ENCODE assay signal across 29 cellular contexts in the genomic region with DNA sequence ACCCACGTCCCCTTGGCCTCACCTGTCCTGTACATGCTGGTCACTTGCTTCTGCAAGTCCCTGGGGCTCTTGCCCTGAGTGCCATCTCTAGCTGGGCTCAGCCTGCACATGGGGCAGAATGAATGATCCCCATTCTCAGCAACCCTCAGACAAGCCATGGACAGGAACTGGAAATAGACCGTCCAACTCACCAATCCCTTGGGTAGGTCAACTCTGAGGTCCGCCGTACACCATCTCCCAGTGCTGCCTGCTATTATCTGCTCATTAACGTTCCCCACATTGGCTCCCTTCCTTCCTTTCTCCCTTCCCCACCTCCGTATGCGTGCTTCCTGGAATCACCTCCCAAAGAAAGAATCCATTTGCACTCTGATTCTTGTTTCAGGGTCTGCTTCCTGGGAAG.
"Had no signal": no experiment of that assay in that cellular context is flagged by ENCODE, and none has a peak within 500 bp of the region (broad histone marks: within the 10 kb centered on the region; RNA-seq: fewer than 3 reads in every experiment).

No MANE protein-coding gene starts in this region.

- H3K36me3 ChIP-seq: left lung, neural progenitor cell, pancreas, prostate gland, stomach, thyroid gland, transverse colon, upper lobe of left lung, vagina had no signal

- H2AFZ ChIP-seq: hepatocyte, neural progenitor cell had no signal

- H3K4me3 ChIP-seq: hepatocyte, left lung, lung, neural progenitor cell, pancreas, prostate gland, skin epidermis, stomach, testis, thyroid gland, transverse colon, upper lobe of left lung, vagina had no signal

- ATAC-seq: left colon; left lung; natural killer cell; pancreas; stimulated activated naive B cell treated with anti-CD40 and anti-IgM and Interleukin-4, amounts not matched to agents 10 μg/mL and 1 μg/mL and 100 μg/mL, for 72 hours; stimulated activated naive CD8-positive, alpha-beta T cell treated with anti-CD3 and anti-CD28 coated beads, Interleukin-15, Interleukin-2, amounts not matched to agents 100 U/mL and 50 U/mL, for 24 hours had no signal

- H3K79me2 ChIP-seq: hepatocyte had no signal

- H3K27me3 ChIP-seq: neural progenitor cell, stomach, testis, thyroid gland, transverse colon, upper lobe of left lung, vagina had no signal

- H3K4me2 ChIP-seq: hepatocyte, neural progenitor cell had no signal

- H3K36me3 Mint-ChIP-seq: mesothelial cell of epicardium; naive B cell; natural killer cell; neural progenitor cell; stimulated activated naive B cell treated with anti-CD40 and anti-IgM and Interleukin-4, amounts not matched to agents 10 μg/mL and 1 μg/mL and 100 μg/mL, for 72 hours had no signal

- DNase-seq: head of caudate nucleus; kidney glomerular epithelial cell; left colon; mesendoderm; naive B cell; natural killer cell; nephron progenitor cell; posterior cingulate gyrus; stimulated activated CD4-positive, alpha-beta T cell treated with anti-CD3 and anti-CD28 coated beads, Interleukin-12 subunit alpha, Interleukin-12 subunit beta, amount 100 ng/mL, for 4 hours; stimulated activated CD4-positive, alpha-beta T cell treated with anti-CD3 and anti-CD28 coated beads, Interleukin-15, amount 100 ng/mL, for 24 hours; stimulated activated CD4-positive, alpha-beta T cell treated with anti-CD3 and anti-CD28 coated beads, Interleukin-2, amount 100 ng/mL, for 24 hours; stimulated activated CD4-positive, alpha-beta T cell treated with anti-CD3 and anti-CD28 coated beads, Interleukin-4, amount 100 ng/mL, for 1 hour; stimulated activated naive B cell treated with anti-CD40 and anti-IgM and Interleukin-4, amounts not matched to agents 10 μg/mL and 1 μg/mL and 100 μg/mL, for 72 hours; stimulated activated naive CD8-positive, alpha-beta T cell treated with anti-CD3 and anti-CD28 coated beads, Interleukin-15, Interleukin-2, amounts not matched to agents 100 U/mL and 50 U/mL, for 24 hours; stomach; testis; thyroid gland; transverse colon; upper lobe of left lung had no signal

- H3K4me1 Mint-ChIP-seq: mesothelial cell of epicardium; naive B cell; stimulated activated naive B cell treated with anti-CD40 and anti-IgM and Interleukin-4, amounts not matched to agents 10 μg/mL and 1 μg/mL and 100 μg/mL, for 72 hours had no signal

- FAIRE-seq: keratinocyte, pancreas had no signal

- H3K9me3 ChIP-seq: left lung, pancreas, prostate gland, stomach, testis, thyroid gland, transverse colon, upper lobe of left lung, vagina had no signal

- H3K4me3 Mint-ChIP-seq: mesothelial cell of epicardium; naive B cell; natural killer cell; nephron progenitor cell; neural progenitor cell; stimulated activated naive B cell treated with anti-CD40 and anti-IgM and Interleukin-4, amounts not matched to agents 10 μg/mL and 1 μg/mL and 100 μg/mL, for 72 hours had no signal

- H3K4me1 ChIP-seq: left lung, neural progenitor cell, pancreas, prostate gland, testis, thyroid gland, transverse colon, upper lobe of left lung, vagina had no signal

- H3K9me3 Mint-ChIP-seq: natural killer cell; neural progenitor cell; stimulated activated naive B cell treated with anti-CD40 and anti-IgM and Interleukin-4, amounts not matched to agents 10 μg/mL and 1 μg/mL and 100 μg/mL, for 72 hours had no signal

- H3K27ac ChIP-seq: hepatocyte, left lung, neural progenitor cell, pancreas, prostate gland, skin epidermis, stomach, testis, thyroid gland, transverse colon, upper lobe of left lung, vagina had no signal

- H3K9ac ChIP-seq: neural progenitor cell had no signal

- H3K27ac Mint-ChIP-seq: mesothelial cell of epicardium; naive B cell; natural killer cell; nephron progenitor cell; neural progenitor cell; stimulated activated naive B cell treated with anti-CD40 and anti-IgM and Interleukin-4, amounts not matched to agents 10 μg/mL and 1 μg/mL and 100 μg/mL, for 72 hours had no signal
